Comparison of ENCODE assay signal across 10 cellular contexts in genomic region chr1:186188004-186188539, GRCh38.
DNase-seq lines count a peak whose midpoint lies in the region; ATAC-seq, FAIRE-seq and TF ChIP-seq lines count a peak whose summit lies in the region.
"Had no signal": no experiment of that assay in that cellular context is flagged by ENCODE, and none has a peak within 500 bp of the region (broad histone marks: within the 10 kb centered on the region; RNA-seq: fewer than 3 reads in every experiment).

No MANE protein-coding gene starts in this region.

- H3K9me3 Mint-ChIP-seq in chondrocyte (ENCODE audit: low read depth): no peaks in the 10 kb centered on the region

- H3K27me3 Mint-ChIP-seq in chondrocyte (ENCODE audit: low read depth): no peaks in the 10 kb centered on the region

- H3K4me3 ChIP-seq in pancreas: no peak overlapping the region

- H3K27me3 ChIP-seq in pancreas: no peaks in the 10 kb centered on the region

- H3K36me3 Mint-ChIP-seq in chondrocyte (ENCODE audit: low read depth): no peaks in the 10 kb centered on the region

- intact Hi-C loops in pancreas (cut with DNase I): no loop called here

- FAIRE-seq in pancreas (lab: Jason Lieb, UNC): no peak

- no peaks in the 10 kb centered on the region for H3K9me3 ChIP-seq in pancreas

- DNase-seq in activated T-cell treated with anti-CD3 and anti-CD28 coated beads for 48 hours (ENCODE audit: low read depth): peak; percentile 3
- no peak for DNase-seq in activated T-cell treated with anti-CD3 and anti-CD28 coated beads for 4 hours
- no peak for DNase-seq in chondrocyte (ENCODE audit: low spot score)
- no peak for DNase-seq in stimulated activated naive CD8-positive, alpha-beta T cell treated with anti-CD3 and anti-CD28 coated beads, Interleukin-15, Interleukin-2, amounts not matched to agents 100 U/mL and 50 U/mL, for 24 hours
- no peak for DNase-seq in pancreas
- DNase-seq: NCI-H524 had no signal

- H3K4me1 ChIP-seq in pancreas: peaks cover 0 to 4% (median 0%) of the 10 kb centered on the region in 3 donors

- peak overlapping the region; percentile 84 for H3K27ac Mint-ChIP-seq in chondrocyte (ENCODE audit: unreplicated experiment)

- TF ChIP-seq CTCF in chondrocyte (IDR thresholded peaks at IDR 0.05) (no peak), pancreas (IDR thresholded peaks at IDR 0.05) (no peak)

- ATAC-seq in HG03521 (IDR thresholded peaks at IDR 0.05; ENCODE audit: unreplicated experiment) (peak; percentile 11), pancreas (no peak), HG03108 (IDR thresholded peaks at IDR 0.05; ENCODE audit: unreplicated experiment) (no peak), GM18519 (IDR thresholded peaks at IDR 0.05; ENCODE audit: low FRiP score, unreplicated experiment) (no peak)
- ATAC-seq in stimulated activated naive CD8-positive, alpha-beta T cell treated with anti-CD3 and anti-CD28 coated beads, Interleukin-15, Interleukin-2, amounts not matched to agents 100 U/mL and 50 U/mL, for 24 hours: peak; percentile 56

- 71 to 81% methylated on average over 3 of the region's 3 CpGs for WGBS in pancreas, 2 donors

- no peaks in the 10 kb centered on the region for H3K36me3 ChIP-seq in pancreas

- H3K4me1 Mint-ChIP-seq in chondrocyte (ENCODE audit: low read depth): peaks cover 61% of the 10 kb centered on the region

- no peak overlapping the region for H3K27ac ChIP-seq in pancreas
- H3K27ac ChIP-seq: C4-2B had no signal

- H3K4me3 Mint-ChIP-seq in chondrocyte (ENCODE audit: unreplicated experiment): no peak overlapping the region

Comparison
In these comparisons a context has a peak if more than half of its experiments do, and no peak if none do; other contexts are left out.
1. ATAC-seq: peak in HG03521 (single experiment) and stimulated activated naive CD8-positive, alpha-beta T cell treated with anti-CD3 and anti-CD28 coated beads, Interleukin-15, Interleukin-2, amounts not matched to agents 100 U/mL and 50 U/mL, for 24 hours (single experiment); none in pancreas (0 of 4), HG03108 (single experiment) and GM18519 (single experiment).